8 cellular contexts compared by ENCODE assay signal in the genomic region with DNA sequence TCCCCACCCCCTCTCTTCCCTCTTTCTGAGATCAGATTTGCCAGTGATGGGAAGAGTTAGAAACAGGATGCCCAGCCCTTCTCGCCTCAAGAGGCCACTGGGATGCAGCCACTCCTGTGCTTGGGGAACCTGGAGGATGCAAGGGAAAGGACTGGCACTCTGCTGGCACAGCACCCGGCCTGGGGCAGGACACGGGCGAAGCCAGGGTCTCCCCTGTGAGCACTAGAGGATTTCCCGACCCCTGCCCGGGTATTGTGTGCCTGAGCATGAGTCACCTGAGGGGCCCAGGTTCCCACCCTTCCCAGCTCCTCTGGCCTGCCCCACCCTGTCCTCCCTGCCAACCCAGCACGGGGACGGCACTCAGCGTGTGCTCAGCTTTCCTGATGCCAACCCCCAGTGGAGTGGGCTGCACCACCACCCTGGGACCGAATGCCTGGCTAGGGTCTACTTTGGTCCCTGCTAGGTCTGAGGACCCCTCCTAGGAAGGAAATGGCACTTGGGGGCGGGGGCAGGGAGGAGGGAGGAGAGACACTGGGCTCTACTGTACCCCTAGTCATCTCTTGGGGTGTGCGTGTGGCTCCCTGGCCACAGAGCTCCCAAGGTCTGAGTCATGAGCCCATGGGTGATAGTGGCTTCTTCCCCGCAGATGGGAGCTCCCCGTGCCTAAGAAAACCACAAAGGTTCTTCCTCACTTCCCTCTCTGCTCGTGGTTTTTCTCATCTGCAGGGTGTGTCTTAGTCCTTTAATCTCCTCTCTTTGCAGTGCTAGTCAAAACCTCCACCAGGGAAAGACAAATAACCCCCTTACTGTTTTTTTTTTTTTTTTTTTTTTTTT. TPM values are rescaled to one million over a fixed set of nuclear protein-coding genes. Genes with fewer than 3 reads are reported as not detected.
DNase-seq lines count a peak whose midpoint lies in the region; ATAC-seq and TF ChIP-seq lines count a peak whose summit lies in the region.

No MANE protein-coding gene starts in this region.

- DNase-seq in AG08396 (ENCODE audit: low spot score) (peak; percentile 57), M059J (ENCODE audit: low read depth) (peak; percentile 99), dorsolateral prefrontal cortex (no peak), NCI-H69 (lab: John Stamatoyannopoulos, UW) (no peak)
- peak; percentile 69 to 74 for DNase-seq in activated CD4-positive, alpha-beta T cell treated with anti-CD3 and anti-CD28 coated beads, Interleukin-2, amount 50 U/mL, for 4 hours

- H3K4me3 Mint-ChIP-seq in nephron, result peak overlapping the region in 2 of 3 experiments; percentile 44 to 67

- H3K27me3 ChIP-seq in dorsolateral prefrontal cortex, result no peaks in the 10 kb centered on the region

- peak; percentile 49 for ATAC-seq in GM21390 (IDR thresholded peaks at IDR 0.05; ENCODE audit: unreplicated experiment)

- no peak for TF ChIP-seq CTCF in dorsolateral prefrontal cortex (IDR thresholded peaks at IDR 0.05 in 54 of 56, conservative IDR thresholded peaks at IDR 0.05 in 2 of 56; ENCODE audit: low read depth in 1 of 56, partially characterized antibody in 56 of 56)
- no peak for TF ChIP-seq CTCF in nephron (IDR thresholded peaks at IDR 0.05; ENCODE audit: unreplicated experiment in 3 of 3)

- H3K9me3 Mint-ChIP-seq in nephron, result no peaks in the 10 kb centered on the region

- peak overlapping the region in 7 of 59 donors; percentile 1 to 29 (median 26) for H3K4me3 ChIP-seq in dorsolateral prefrontal cortex

- intact Hi-C loops in dorsolateral prefrontal cortex (cut with DNase I), result no loop called here

- peaks cover 4% of the 10 kb centered on the region for H3K36me3 Mint-ChIP-seq in nephron (ENCODE audit: low read depth)

- H3K27ac ChIP-seq in dorsolateral prefrontal cortex (peak overlapping the region; percentile 59 to 98 (median 95)), temporal lobe (ENCODE audit: low read depth, low read length) (peak overlapping the region; percentile 76)

- H3K27me3 Mint-ChIP-seq in nephron (ENCODE audit: low read depth), result no peaks in the 10 kb centered on the region

- H3K4me1 Mint-ChIP-seq in nephron, result peaks cover 73% of the 10 kb centered on the region

- peak overlapping the region; percentile 97 to 100 (median 100) for H3K27ac Mint-ChIP-seq in nephron

RNA-seq across cellular contexts. Expression of gene LMNA, which starts 12.4 kb away (rescaled TPM):
- 396 and 698 TPM in 2 replicates for total RNA-seq in M059J (2014; rRNA removed; shearing (Covaris generic))
- total RNA-seq in dorsolateral prefrontal cortex (100 to 1,000 TPM in 10 of 120 experiments, 10 to 100 TPM in 110; 32.8 to 189 (median 59.9) TPM), temporal lobe (20.4 TPM)

RNA-seq across cellular contexts. Expression of gene SEMA4A, which starts 26.5 kb away (rescaled TPM):
- total RNA-seq in M059J (2014; rRNA removed; shearing (Covaris generic)), result 0.37 and 1.3 TPM in 2 replicates
- 10 to 100 TPM; 10.4 to 48.3 (median 27.5) TPM for total RNA-seq in dorsolateral prefrontal cortex
- 24.8 TPM for total RNA-seq in temporal lobe

RNA-seq across cellular contexts. Expression of gene MEX3A, which starts 44.7 kb away (rescaled TPM):
- total RNA-seq in M059J (2014; rRNA removed; shearing (Covaris generic)), result 2.5 and 3.2 TPM in 2 replicates
- total RNA-seq in dorsolateral prefrontal cortex, result 1 to 10 TPM in 84 of 120 experiments, under 1 TPM in 36; 0.44 to 4.6 (median 1.3) TPM
- total RNA-seq in temporal lobe, result 44.0 TPM

Comparison
In these comparisons a context has a peak if more than half of its experiments do, and no peak if none do; other contexts are left out.
1. DNase-seq: peak in AG08396 (single experiment), M059J (single experiment) and activated CD4-positive, alpha-beta T cell treated with anti-CD3 and anti-CD28 coated beads, Interleukin-2, amount 50 U/mL, for 4 hours (2 of 2); none in dorsolateral prefrontal cortex (0 of 10) and NCI-H69 (single experiment).